Comparison of ENCODE assay signal across 8 cellular contexts in genomic region chr13:37059136-37059847, GRCh38. TPM values are rescaled to one million over a fixed set of nuclear protein-coding genes. Genes with fewer than 3 reads are reported as not detected.
DNase-seq lines count a peak whose midpoint lies in the region; ATAC-seq and TF ChIP-seq lines count a peak whose summit lies in the region.

SUPT20H (minus strand) TSS chr13:37059688; CDS start chr13:37051490, 8,198 bp downstream.

- H3K4me1 ChIP-seq in ES-I3 (ENCODE audit: insufficient read depth, low read length) (no peaks in the 10 kb centered on the region), Loucy (ENCODE audit: insufficient read depth, low read length, poor library complexity, severe bottlenecking) (peaks cover 11% of the 10 kb centered on the region)

- H3K27ac Mint-ChIP-seq in nephron: peak within 1 kb of the TSS; percentile 99 to 100 (median 99)

- no peaks in the 10 kb centered on the region for H3K9me2 ChIP-seq in Loucy (replicated peaks; ENCODE audit: low read depth, low read length)

- H3F3A ChIP-seq in Loucy (ENCODE audit: low read depth): no peaks in the 10 kb centered on the region

- H3K9me3 Mint-ChIP-seq in nephron: peaks cover 3% of the 10 kb centered on the region

- no peaks in the 10 kb centered on the region for H3K27me3 Mint-ChIP-seq in nephron (ENCODE audit: low read depth)

- H3K9ac ChIP-seq in ES-I3 (ENCODE audit: low read depth, low read length) (peak within 1 kb of the TSS; percentile 93), Loucy (ENCODE audit: low read depth, low read length, poor library complexity, severe bottlenecking) (peak within 1 kb of the TSS; percentile 80)

- H3K9me3 ChIP-seq in ES-I3 (ENCODE audit: control insufficient read depth, insufficient read depth, low read length): no peaks in the 10 kb centered on the region
- no peaks in the 10 kb centered on the region for H3K9me3 ChIP-seq in Loucy (ENCODE audit: insufficient read depth, low read depth, low read length)

- H3K4me1 Mint-ChIP-seq in nephron: peaks cover 12% of the 10 kb centered on the region

- H3K36me3 Mint-ChIP-seq in nephron (ENCODE audit: low read depth): peaks cover 37% of the 10 kb centered on the region

- no peaks in the 10 kb centered on the region for H3K27me3 ChIP-seq in H7 (ENCODE audit: control insufficient read depth, insufficient read depth, low read length)
- no peaks in the 10 kb centered on the region for H3K27me3 ChIP-seq in Loucy (ENCODE audit: insufficient read depth, low read length, poor library complexity, severe bottlenecking)

- ATAC-seq in stimulated activated naive CD8-positive, alpha-beta T cell treated with anti-CD3 and anti-CD28 coated beads, Interleukin-15, Interleukin-2, amounts not matched to agents 100 U/mL and 50 U/mL, for 24 hours: peak; percentile 99

- DNase-seq in H7 (peak; percentile 93), SHP77 (lab: John Stamatoyannopoulos, UW) (peak; percentile 82 to 94), fibroblast of pulmonary artery (ENCODE audit: low read depth) (peak; percentile 93)
- peak; percentile 94 for DNase-seq in activated effector memory CD4-positive, alpha-beta T cell treated with Interleukin-2 at 50 U/mL for 16 hours
- DNase-seq in stimulated activated naive CD8-positive, alpha-beta T cell treated with anti-CD3 and anti-CD28 coated beads, Interleukin-15, Interleukin-2, amounts not matched to agents 100 U/mL and 50 U/mL, for 24 hours: peak; percentile 96

- no peaks in the 10 kb centered on the region; the same call in none of the 2 replicates for H3K36me3 ChIP-seq in ES-I3 (ENCODE audit: insufficient read depth, low read length)
- H3K36me3 ChIP-seq in H7 (replicated peaks; ENCODE audit: control insufficient read depth, insufficient read depth, low read length): peaks cover 2% of the 10 kb centered on the region; the same call in 1 of the 2 replicates
- H3K36me3 ChIP-seq in Loucy (ENCODE audit: insufficient read depth, low read length): no peaks in the 10 kb centered on the region

- peaks cover 21% of the 10 kb centered on the region for H4K20me1 ChIP-seq in Loucy (ENCODE audit: insufficient read depth, low read length, poor library complexity, severe bottlenecking)

- peak within 1 kb of the TSS; percentile 93 for H2AFZ ChIP-seq in Loucy (ENCODE audit: low read length)

- TF ChIP-seq CTCF in Loucy (conservative IDR thresholded peaks at IDR 0.05; ENCODE audit: low read length) (no peak), fibroblast of pulmonary artery (IDR thresholded peaks at IDR 0.05; ENCODE audit: low read length, missing control alignments) (no peak), nephron (IDR thresholded peaks at IDR 0.05; ENCODE audit: unreplicated experiment in 3 of 3) (no peak)

- H3K4me3 Mint-ChIP-seq in nephron: peak within 1 kb of the TSS; percentile 95 to 98 (median 95)

- H3K4me3 ChIP-seq in H7 (ENCODE audit: insufficient read depth, low read depth, low read length): peak within 1 kb of the TSS; percentile 81
- H3K4me3 ChIP-seq in Loucy (ENCODE audit: low read length, poor library complexity, severe bottlenecking): peak within 1 kb of the TSS; percentile 81
- peak within 1 kb of the TSS; percentile 69 for H3K4me3 ChIP-seq in fibroblast of pulmonary artery (replicated peaks; ENCODE audit: low read depth, low read length)

- peaks cover 27% of the 10 kb centered on the region for H3K79me2 ChIP-seq in Loucy (ENCODE audit: insufficient read depth, low read length)

- peak within 1 kb of the TSS; percentile 89 for H3K4me2 ChIP-seq in Loucy (ENCODE audit: low read depth, low read length, poor library complexity, severe bottlenecking)

RNA-seq across cellular contexts. Expression of gene SUPT20H, which starts in this region (rescaled TPM):
- total RNA-seq in H7 (2014; rRNA removed; shearing (Covaris generic)): 65.1 and 75.7 TPM in 2 replicates

Comparison
In these comparisons a context has a peak if more than half of its experiments do, and no peak if none do; other contexts are left out.
1. Peak in every context shown above with its lines: DNase-seq, ATAC-seq and H3K4me3 ChIP-seq.